ENCODE assay signal across 25 cellular contexts in genomic region chr4:89425023-89425422, GRCh38.
"Had no signal": no experiment of that assay in that cellular context is flagged by ENCODE, and none has a peak within 500 bp of the region (broad histone marks: within the 10 kb centered on the region; RNA-seq: fewer than 3 reads in every experiment).

No MANE protein-coding gene starts in this region.

- H3K9me3 ChIP-seq: stomach, suprapubic skin, testis, thoracic aorta, thyroid gland, tibial artery, tibial nerve, transverse colon, upper lobe of left lung, uterus, vagina had no signal

- H3K27me3 ChIP-seq: stomach, suprapubic skin, testis, thyroid gland, tibial artery, tibial nerve, transverse colon, upper lobe of left lung, uterus, vagina had no signal

- H3K4me3 ChIP-seq: stomach, suprapubic skin, testis, thoracic aorta, thyroid gland, tibial artery, tibial nerve, transverse colon, upper lobe of left lung, uterus, vagina had no signal

- ATAC-seq: stimulated activated effector memory CD8-positive, alpha-beta T cell treated with anti-CD3 and anti-CD28 coated beads, Interleukin-12 subunit alpha, Interleukin-12 subunit beta, amount 100 ng/mL, for 72 hours; stimulated activated memory B cell treated with anti-CD40 and anti-IgM and Interleukin-4, amounts not matched to agents 10 μg/mL and 1 μg/mL and 100 μg/mL, for 72 hours; stimulated activated naive B cell treated with anti-CD40 and anti-IgM and Interleukin-4, amounts not matched to agents 10 μg/mL and 1 μg/mL and 100 μg/mL, for 72 hours; stimulated activated naive CD8-positive, alpha-beta T cell treated with anti-CD3 and anti-CD28 coated beads, Interleukin-15, amount 100 ng/mL, for 72 hours; stimulated activated naive CD8-positive, alpha-beta T cell treated with anti-CD3 and anti-CD28 coated beads, Interleukin-15, Interleukin-2, amounts not matched to agents 100 U/mL and 50 U/mL, for 24 hours had no signal

- H3K27ac ChIP-seq: stomach, suprapubic skin, testis, thoracic aorta, thyroid gland, tibial artery, tibial nerve, transverse colon, upper lobe of left lung, uterus, vagina had no signal

- DNase-seq: stimulated activated CD4-positive, alpha-beta T cell treated with anti-CD3 and anti-CD28 coated beads, Interleukin-2, amount 100 ng/mL, for 48 hours; stimulated activated CD4-positive, alpha-beta T cell treated with anti-CD3 and anti-CD28 coated beads, Interleukin-4, amount 100 ng/mL, for 1 hour; stimulated activated CD4-positive, alpha-beta T cell treated with anti-CD3 and anti-CD28 coated beads, Interleukin-4, amount 100 ng/mL, for 24 hours; stimulated activated CD4-positive, alpha-beta T cell treated with anti-CD3 and anti-CD28 coated beads, Interleukin-4, amount 100 ng/mL, for 4 hours; stimulated activated CD8-positive, alpha-beta memory T cell treated with anti-CD3 and anti-CD28 coated beads, Interleukin-4, amount 100 ng/mL, for 48 hours; stimulated activated naive B cell treated with anti-CD40 and anti-IgM and Interleukin-4, amounts not matched to agents 10 μg/mL and 1 μg/mL and 100 μg/mL, for 72 hours; stimulated activated naive CD4-positive, alpha-beta T cell; stimulated activated naive CD4-positive, alpha-beta T cell treated with Interleukin-2 at 50 U/mL for 16 hours; stimulated activated naive CD8-positive, alpha-beta T cell treated with anti-CD3 and anti-CD28 coated beads, Interleukin-15, amount 100 ng/mL, for 72 hours; stimulated activated naive CD8-positive, alpha-beta T cell treated with anti-CD3 and anti-CD28 coated beads, Interleukin-15, Interleukin-2, amounts not matched to agents 100 U/mL and 50 U/mL, for 24 hours; stomach; substantia nigra; testis; thyroid gland; tibial artery; transverse colon; trophoblast cell; upper lobe of left lung; uterus had no signal

- H3K36me3 ChIP-seq: stomach, suprapubic skin, thoracic aorta, thyroid gland, tibial artery, tibial nerve, transverse colon, upper lobe of left lung, uterus, vagina had no signal

- H3K4me1 ChIP-seq: stomach, suprapubic skin, testis, thyroid gland, tibial artery, tibial nerve, upper lobe of left lung, uterus, vagina had no signal
